In genomic region chr5:176647870-176648466, GRCh38 we compare ENCODE assay signal across 8 cellular contexts. TPM values are rescaled to one million over a fixed set of nuclear protein-coding genes. Genes with fewer than 3 reads are reported as not detected.
DNase-seq lines count a peak whose midpoint lies in the region; ATAC-seq, FAIRE-seq and TF ChIP-seq lines count a peak whose summit lies in the region.

No MANE protein-coding gene starts in this region.

- H3K27ac ChIP-seq in KOPT-K1 (ENCODE audit: low read depth, low read length, poor library complexity, severe bottlenecking) (peak overlapping the region; percentile 55), astrocyte (ENCODE audit: low read depth, low read length) (peak overlapping the region; percentile 67), small intestine (ENCODE audit: low read depth in 1 of 2, low read length in 1 of 2) (peak overlapping the region in 1 of 2 donors; percentile 63)

- WGBS in small intestine, 3 donors, result 6 to 18% (median 14%) methylated on average over 19 of the region's 19 CpGs

- peak overlapping the region; percentile 92 for H3K9ac ChIP-seq in astrocyte (ENCODE audit: low read length)

- H3K79me2 ChIP-seq in astrocyte (ENCODE audit: insufficient read depth, low read length), result peaks cover 38% of the 10 kb centered on the region

- no peak for ATAC-seq in HG02870 (IDR thresholded peaks at IDR 0.05; ENCODE audit: unreplicated experiment)

- no peaks in the 10 kb centered on the region for H3K36me3 Mint-ChIP-seq in astrocyte (ENCODE audit: low read depth, unreplicated experiment)

- FAIRE-seq in astrocyte (lab: Jason Lieb, UNC) (no peak), small intestine (lab: Jason Lieb, UNC) (no peak)

- peak overlapping the region; percentile 81 for H2AFZ ChIP-seq in astrocyte (ENCODE audit: low read depth, low read length)

- no peak for TF ChIP-seq CTCF in astrocyte (IDR thresholded peaks at IDR 0.05; ENCODE audit: insufficient read depth, low read depth, low read length)

- DNase-seq in DMS53 (lab: John Stamatoyannopoulos, UW) (peak; percentile 69), astrocyte (ENCODE audit: low read depth) (no peak), iPS-NIHi11 (ENCODE audit: low spot score) (peak; percentile 63), small intestine (peak; percentile 49), DMS153 (lab: John Stamatoyannopoulos, UW) (no peak), superior temporal gyrus (ENCODE audit: extremely low spot score) (no peak)

- H3K4me3 ChIP-seq in astrocyte (ENCODE audit: insufficient read depth, low read depth, low read length) (peak overlapping the region; percentile 71), small intestine (ENCODE audit: low read depth in 1 of 2, low read length in 2 of 2) (peak overlapping the region; percentile 53 to 59)

- peaks cover 48% of the 10 kb centered on the region for H4K20me1 ChIP-seq in astrocyte (ENCODE audit: insufficient read depth, low read length)

- peak overlapping the region; percentile 98 for H3K4me2 ChIP-seq in astrocyte (ENCODE audit: low read length)

- H3K9me3 Mint-ChIP-seq in astrocyte (ENCODE audit: unreplicated experiment), result no peaks in the 10 kb centered on the region

- H3K9me3 ChIP-seq in KOPT-K1 (ENCODE audit: insufficient read depth, low read length, poor library complexity, severe bottlenecking) (no peaks in the 10 kb centered on the region), astrocyte (ENCODE audit: insufficient read depth, low read depth, low read length) (no peaks in the 10 kb centered on the region), small intestine (ENCODE audit: control insufficient read depth, low read depth) (no peaks in the 10 kb centered on the region)

- peak overlapping the region; percentile 26 for H3K27ac Mint-ChIP-seq in astrocyte (ENCODE audit: unreplicated experiment)

- H3K27me3 ChIP-seq in astrocyte (ENCODE audit: insufficient read depth, low read length), result no peaks in the 10 kb centered on the region
- H3K27me3 ChIP-seq in small intestine (ENCODE audit: control insufficient read depth in 2 of 2, insufficient read depth in 2 of 2, low read length in 2 of 2), result no peaks in the 10 kb centered on the region

- H3K4me1 Mint-ChIP-seq in astrocyte (ENCODE audit: low read depth, unreplicated experiment), result peaks cover 15% of the 10 kb centered on the region

- peak overlapping the region; percentile 88 for H3K4me3 Mint-ChIP-seq in astrocyte (ENCODE audit: unreplicated experiment)

- peaks cover 5% of the 10 kb centered on the region for H3K27me3 Mint-ChIP-seq in astrocyte (ENCODE audit: low read depth, unreplicated experiment)

- no peaks in the 10 kb centered on the region for H3K36me3 ChIP-seq in KOPT-K1 (ENCODE audit: insufficient read depth, low read length)
- H3K36me3 ChIP-seq in astrocyte (ENCODE audit: insufficient read depth, low read length), result no peaks in the 10 kb centered on the region
- H3K36me3 ChIP-seq in small intestine (ENCODE audit: control insufficient read depth in 2 of 2, insufficient read depth in 2 of 2, low read length in 2 of 2), result peaks cover 0 to 2% of the 10 kb centered on the region in 2 donors

- H3K4me1 ChIP-seq in astrocyte (ENCODE audit: insufficient read depth, low read length) (peaks cover 21% of the 10 kb centered on the region), small intestine (ENCODE audit: control insufficient read depth in 2 of 2, insufficient read depth in 1 of 2, low read depth in 1 of 2, low read length in 1 of 2) (peaks cover 0 to 3% of the 10 kb centered on the region in 2 donors)

RNA-seq across cellular contexts. Expression of gene TSPAN17, which starts 0.7 kb away (rescaled TPM):
- 56.5 and 57.2 TPM in 2 replicates for total RNA-seq in astrocyte
- 10 to 100 TPM; 22.4 to 35.2 (median 25.9) TPM for polyA plus RNA-seq in small intestine

RNA-seq across cellular contexts. Expression of gene EIF4E1B, which starts 17.5 kb away (rescaled TPM):
- not detected in 2 replicates for total RNA-seq in astrocyte
- polyA plus RNA-seq in small intestine, result under 1 TPM in 1 of 3 donors, not detected in 2; 0.22 TPM

RNA-seq across cellular contexts. Expression of gene SNCB, which starts 17.6 kb away (rescaled TPM):
- total RNA-seq in astrocyte, result 2.7 and 3.4 TPM in 2 replicates
- under 1 TPM in 1 of 3 donors, not detected in 2; 0.73 TPM for polyA plus RNA-seq in small intestine

RNA-seq across cellular contexts. Expression of gene GPRIN1, which starts 38.0 kb away (rescaled TPM):
- total RNA-seq in astrocyte, result 6.8 and 8.2 TPM in 2 replicates
- 1 to 10 TPM in 1 of 3 donors, under 1 TPM in 1, not detected in 1; 0.54 to 1.6 TPM for polyA plus RNA-seq in small intestine

Comparison
In these comparisons a context has a peak if more than half of its experiments do, and no peak if none do; other contexts are left out.
1. DNase-seq: peak in DMS53 (single experiment), iPS-NIHi11 (single experiment) and small intestine (single experiment); none in astrocyte (single experiment), DMS153 (single experiment) and superior temporal gyrus (single experiment).